17 cellular contexts compared by ENCODE assay signal in the genomic region with DNA sequence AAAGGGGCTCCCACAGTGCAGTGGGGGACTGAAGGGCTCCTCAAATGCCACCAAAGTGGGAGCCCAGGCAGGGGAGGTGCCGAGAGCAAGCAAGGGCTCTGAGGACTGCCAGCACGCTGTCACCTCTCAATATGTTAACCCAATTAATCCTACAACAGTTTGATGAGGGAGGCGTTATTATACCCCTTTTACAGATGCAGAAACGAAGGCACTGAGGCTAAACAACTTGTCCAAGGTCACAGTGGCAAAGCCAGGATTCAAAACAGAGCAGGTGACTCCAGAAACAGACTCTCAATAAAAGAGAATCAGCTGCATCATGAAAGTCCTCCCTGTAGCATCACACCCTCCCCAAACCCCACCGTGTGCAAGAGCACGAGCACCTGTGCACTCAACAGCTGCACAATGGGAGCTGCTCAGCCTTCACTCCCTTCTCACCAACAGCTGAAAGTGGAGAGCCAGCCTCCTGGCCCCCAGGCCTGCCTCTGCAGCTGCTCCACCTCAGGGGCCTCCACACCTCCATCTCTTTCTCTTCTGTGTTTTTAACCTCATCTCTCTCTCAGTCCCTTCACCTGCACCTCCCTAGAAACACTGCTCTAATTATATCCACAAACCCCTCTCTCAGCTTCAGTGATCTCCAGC. TPM values are rescaled to one million over a fixed set of nuclear protein-coding genes. Genes with fewer than 3 reads are reported as not detected.
DNase-seq lines count a peak whose midpoint lies in the region; TF ChIP-seq lines count a peak whose summit lies in the region.
"Had no signal": no experiment of that assay in that cellular context is flagged by ENCODE, and none has a peak within 500 bp of the region (broad histone marks: within the 10 kb centered on the region; RNA-seq: fewer than 3 reads in every experiment).

No MANE protein-coding gene starts in this region.

- peak overlapping the region; percentile 8 for H3K27ac Mint-ChIP-seq in T-helper 2 cell treated with Interferon-gamma antibody and Interleukin-4, amounts not matched to agents 5 μg/mL and 100 μg/mL, for 36 hours

- H3K4me1 ChIP-seq in osteoblast (ENCODE audit: insufficient read depth, low read length): peaks cover 54% of the 10 kb centered on the region

- no peak overlapping the region for H3K4me3 ChIP-seq in osteoblast (ENCODE audit: insufficient read depth, low read length)
- H3K4me3 ChIP-seq: SK-N-MC, suprapubic skin had no signal

- no peaks in the 10 kb centered on the region for H3K27me3 ChIP-seq in osteoblast (ENCODE audit: insufficient read depth, low read length)
- H3K27me3 ChIP-seq: foreskin keratinocyte, suprapubic skin had no signal

- peaks cover 84% of the 10 kb centered on the region for H3K79me2 ChIP-seq in osteoblast (ENCODE audit: insufficient read depth, low read length)

- peaks cover 8% of the 10 kb centered on the region for H3K36me3 ChIP-seq in osteoblast (ENCODE audit: insufficient read depth, low read length)

- no peaks in the 10 kb centered on the region for H3K27me3 Mint-ChIP-seq in T-helper 2 cell treated with Interferon-gamma antibody and Interleukin-4, amounts not matched to agents 5 μg/mL and 100 μg/mL, for 36 hours (ENCODE audit: low read depth)

- no peak overlapping the region for H3K4me3 Mint-ChIP-seq in T-helper 2 cell treated with Interferon-gamma antibody and Interleukin-4, amounts not matched to agents 5 μg/mL and 100 μg/mL, for 36 hours

- H3K4me1 Mint-ChIP-seq in T-helper 2 cell treated with Interferon-gamma antibody and Interleukin-4, amounts not matched to agents 5 μg/mL and 100 μg/mL, for 36 hours (ENCODE audit: low read depth): peaks cover 59% of the 10 kb centered on the region

- peaks cover 42% of the 10 kb centered on the region for H4K20me1 ChIP-seq in osteoblast (ENCODE audit: insufficient read depth, low read length)

- H3K27ac ChIP-seq in angular gyrus (ENCODE audit: low read depth, low read length) (peak overlapping the region; percentile 8), osteoblast (ENCODE audit: low read depth, low read length) (no peak overlapping the region)
- H3K27ac ChIP-seq: foreskin keratinocyte, SK-N-MC, suprapubic skin had no signal

- H3K9me3 ChIP-seq in osteoblast (ENCODE audit: low read depth, low read length): no peaks in the 10 kb centered on the region
- H3K9me3 ChIP-seq: suprapubic skin had no signal

- H3K4me2 ChIP-seq in osteoblast (ENCODE audit: insufficient read depth, low read length): no peak overlapping the region

- DNase-seq in T-helper 2 cell treated with Interferon-gamma antibody and Interleukin-4, amounts not matched to agents 5 μg/mL and 100 μg/mL, for 36 hours (ENCODE audit: low spot score): no peak
- no peak for DNase-seq in T-helper 2 cell
- peak; percentile 24 for DNase-seq in NAMALWA (ENCODE audit: low spot score)
- DNase-seq in osteoblast (ENCODE audit: insufficient read length, low spot score, missing footprints): peak; percentile 45
- no peak for DNase-seq in T1000 (lab: John Stamatoyannopoulos, UW)
- no peak for DNase-seq in DMS53 treated with DMSO at 0.1 percent for 48 hours (lab: John Stamatoyannopoulos, UW; ENCODE audit: unreplicated experiment)
- no peak for DNase-seq in LoVo (ENCODE audit: low spot score)
- DNase-seq: activated CD4-positive, CD25-positive, alpha-beta regulatory T cell; COR-L47; effector CD8-positive, alpha-beta T cell; foreskin keratinocyte; Kasumi-1; NCI-H1930; NK-92 treated with Interleukin-12 subunit alpha and Interleukin-12 subunit beta, amount 100 ng/mL, for 24 hours had no signal

- H3K9me3 Mint-ChIP-seq in T-helper 2 cell treated with Interferon-gamma antibody and Interleukin-4, amounts not matched to agents 5 μg/mL and 100 μg/mL, for 36 hours: no peaks in the 10 kb centered on the region

- no peak for TF ChIP-seq CTCF in osteoblast (IDR thresholded peaks at IDR 0.05; ENCODE audit: extremely low read depth, low read depth, low read length)

- H2AFZ ChIP-seq in osteoblast (ENCODE audit: low read length): no peak overlapping the region

- H3K36me3 Mint-ChIP-seq in T-helper 2 cell treated with Interferon-gamma antibody and Interleukin-4, amounts not matched to agents 5 μg/mL and 100 μg/mL, for 36 hours (ENCODE audit: low read depth): peaks cover 48% of the 10 kb centered on the region

RNA-seq across cellular contexts. Expression of a gene that starts 8.1 kb away (rescaled TPM):
- total RNA-seq in osteoblast: 136 and 254 TPM in 2 replicates

Comparison
In these comparisons a context has a peak if more than half of its experiments do, and no peak if none do; other contexts are left out.
1. DNase-seq: peak in NAMALWA (single experiment) and osteoblast (single experiment); none in T-helper 2 cell treated with Interferon-gamma antibody and Interleukin-4, amounts not matched to agents 5 μg/mL and 100 μg/mL, for 36 hours (single experiment), T-helper 2 cell (0 of 5), T1000 (single experiment), DMS53 treated with DMSO at 0.1 percent for 48 hours (single experiment) and LoVo (single experiment).